9 cellular contexts compared by ENCODE assay signal in the genomic region with DNA sequence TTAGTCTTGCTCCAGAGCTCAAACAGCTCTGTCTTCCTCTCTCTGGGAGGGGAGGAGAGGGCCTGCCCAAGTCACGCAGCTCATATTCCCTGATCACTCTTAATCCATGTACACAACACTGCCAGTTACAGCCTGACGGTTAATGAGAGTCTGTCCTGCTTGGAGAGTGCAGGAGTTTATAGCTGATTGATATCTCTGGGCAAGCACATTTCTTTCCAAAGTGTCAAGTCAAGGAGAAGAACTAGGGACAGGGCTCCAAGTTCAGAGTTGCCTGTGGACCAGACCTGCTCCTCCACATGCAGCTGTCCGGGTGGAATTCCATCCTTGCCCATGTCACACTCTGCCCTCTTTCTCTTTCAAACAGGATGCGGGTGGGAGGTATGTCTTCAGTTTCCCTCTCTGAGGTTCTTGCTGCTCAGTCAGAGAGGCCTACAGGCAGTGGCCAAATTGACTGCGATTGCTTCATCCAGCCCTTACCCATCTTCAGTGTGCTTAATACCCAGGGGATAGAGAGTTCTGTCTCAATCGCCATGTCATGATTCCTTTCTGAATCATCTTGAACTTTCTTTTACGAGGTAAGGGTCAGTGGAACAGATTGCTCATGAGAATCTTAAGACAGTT. TPM values are rescaled to one million over a fixed set of nuclear protein-coding genes. Genes with fewer than 3 reads are reported as not detected.
DNase-seq lines count a peak whose midpoint lies in the region; ATAC-seq and TF ChIP-seq lines count a peak whose summit lies in the region.
"Had no signal": no experiment of that assay in that cellular context is flagged by ENCODE, and none has a peak within 500 bp of the region (broad histone marks: within the 10 kb centered on the region; RNA-seq: fewer than 3 reads in every experiment).

No MANE protein-coding gene starts in this region.

- no peak overlapping the region for H2AFZ ChIP-seq in smooth muscle cell (ENCODE audit: low read depth)

- no peaks in the 10 kb centered on the region for H3K36me3 Mint-ChIP-seq in activated naive CD4-positive, alpha-beta T cell treated with anti-CD3 and anti-CD28 coated beads, Interleukin-2, amount 10 ng/mL, durations not matched to agents 7 days and 5 days

- H3K27ac Mint-ChIP-seq in activated naive CD4-positive, alpha-beta T cell treated with anti-CD3 and anti-CD28 coated beads, Interleukin-2, amount 10 ng/mL, durations not matched to agents 7 days and 5 days, result no peak overlapping the region
- H3K27ac Mint-ChIP-seq: activated CD4-positive, alpha-beta T cell treated with anti-CD3 and anti-CD28 coated beads, Interleukin-2, amount 10 ng/mL, durations not matched to agents 7 days and 5 days had no signal

- TF ChIP-seq POLR2A in Peyer's patch (IDR thresholded peaks at IDR 0.05), result no peak

- no peaks in the 10 kb centered on the region for H4K20me1 ChIP-seq in smooth muscle cell (ENCODE audit: low read depth)

- 13% methylated on average over 7 of the region's 7 CpGs for WGBS in smooth muscle cell (ENCODE audit: low lambda C conversion rate)

- H3K27ac ChIP-seq in Peyer's patch (peak overlapping the region in 3 of 4 donors; percentile 17 to 61 (median 52)), smooth muscle cell (ENCODE audit: low read depth) (peak overlapping the region; percentile 80)

- no peak overlapping the region for H3K4me3 ChIP-seq in Peyer's patch
- no peak overlapping the region for H3K4me3 ChIP-seq in smooth muscle cell

- no peak overlapping the region for H3K4me3 Mint-ChIP-seq in activated naive CD4-positive, alpha-beta T cell treated with anti-CD3 and anti-CD28 coated beads, Interleukin-2, amount 10 ng/mL, durations not matched to agents 7 days and 5 days
- H3K4me3 Mint-ChIP-seq: activated CD4-positive, alpha-beta T cell treated with anti-CD3 and anti-CD28 coated beads, Interleukin-2, amount 10 ng/mL, durations not matched to agents 7 days and 5 days had no signal

- ATAC-seq in GM21526 (IDR thresholded peaks at IDR 0.05; ENCODE audit: low FRiP score, unreplicated experiment) (no peak), GM19463 (IDR thresholded peaks at IDR 0.05; ENCODE audit: unreplicated experiment) (no peak)

- no peaks in the 10 kb centered on the region for H3K9me3 Mint-ChIP-seq in activated naive CD4-positive, alpha-beta T cell treated with anti-CD3 and anti-CD28 coated beads, Interleukin-2, amount 10 ng/mL, durations not matched to agents 7 days and 5 days
- H3K9me3 Mint-ChIP-seq: activated CD4-positive, alpha-beta T cell treated with anti-CD3 and anti-CD28 coated beads, Interleukin-2, amount 10 ng/mL, durations not matched to agents 7 days and 5 days had no signal

- H3K4me1 Mint-ChIP-seq in activated naive CD4-positive, alpha-beta T cell treated with anti-CD3 and anti-CD28 coated beads, Interleukin-2, amount 10 ng/mL, durations not matched to agents 7 days and 5 days, result no peaks in the 10 kb centered on the region
- H3K4me1 Mint-ChIP-seq: activated CD4-positive, alpha-beta T cell treated with anti-CD3 and anti-CD28 coated beads, Interleukin-2, amount 10 ng/mL, durations not matched to agents 7 days and 5 days had no signal

- H3K27me3 ChIP-seq in Peyer's patch (no peaks in the 10 kb centered on the region), smooth muscle cell (ENCODE audit: low read depth) (no peaks in the 10 kb centered on the region)

- H3K36me3 ChIP-seq in Peyer's patch (no peaks in the 10 kb centered on the region), smooth muscle cell (ENCODE audit: low read depth) (no peaks in the 10 kb centered on the region)

- CTCF ChIA-PET in activated naive CD4-positive, alpha-beta T cell treated with anti-CD3 and anti-CD28 coated beads, Interleukin-2, amount 10 ng/mL, durations not matched to agents 7 days and 5 days (lab: Charles Lee), result interaction anchor here (0.7 to 1.6 kb wide), 3 partner anchors 10 to 114 kb away, joined by 4 read pairs; no protein-coding TSS in a partner anchor

- peaks cover 7% of the 10 kb centered on the region for H3F3A ChIP-seq in smooth muscle cell (ENCODE audit: low read depth)

- H3K79me2 ChIP-seq in smooth muscle cell (ENCODE audit: low read depth), result no peaks in the 10 kb centered on the region

- no peaks in the 10 kb centered on the region for H3K9me3 ChIP-seq in Peyer's patch
- H3K9me3 ChIP-seq in smooth muscle cell (replicated peaks; ENCODE audit: low read depth), result no peaks in the 10 kb centered on the region

- peak overlapping the region; percentile 15 for H3K4me2 ChIP-seq in smooth muscle cell

- TF ChIP-seq CTCF in Peyer's patch (IDR thresholded peaks at IDR 0.05) (no peak), smooth muscle cell (IDR thresholded peaks at IDR 0.05; ENCODE audit: borderline replicate concordance, insufficient read depth, poor library complexity, severe bottlenecking) (no peak)

- H3K9ac ChIP-seq in smooth muscle cell (ENCODE audit: low read depth), result peak overlapping the region; percentile 2

- peaks cover 0 to 3% (median 0%) of the 10 kb centered on the region in 4 donors for H3K4me1 ChIP-seq in Peyer's patch
- H3K4me1 ChIP-seq in smooth muscle cell (ENCODE audit: low read depth), result peaks cover 6% of the 10 kb centered on the region

- peaks cover 71% of the 10 kb centered on the region for H3K27me3 Mint-ChIP-seq in activated naive CD4-positive, alpha-beta T cell treated with anti-CD3 and anti-CD28 coated beads, Interleukin-2, amount 10 ng/mL, durations not matched to agents 7 days and 5 days

- DNase-seq in GM04504 (ENCODE audit: low read depth), result peak; percentile 98
- peak in 1 of 3 donors; percentile 49 for DNase-seq in Peyer's patch
- DNase-seq in glomerular visceral epithelial cell (ENCODE audit: extremely low spot score), result peak; percentile 8
- peak; percentile 41 for DNase-seq in smooth muscle cell (lab: John Stamatoyannopoulos, UW; ENCODE audit: unreplicated experiment)
- DNase-seq in activated naive CD4-positive, alpha-beta T cell treated with anti-CD3 and anti-CD28 coated beads, Interleukin-2, amount 50 U/mL, for 16 hours, result no peak
- no peak for DNase-seq in activated naive CD4-positive, alpha-beta T cell treated with anti-CD3 and anti-CD28 coated beads, Interleukin-2, amount 10 ng/mL, durations not matched to agents 7 days and 5 days
- DNase-seq: activated CD4-positive, alpha-beta T cell treated with anti-CD3 and anti-CD28 coated beads, Interleukin-2, amount 10 ng/mL, durations not matched to agents 7 days and 5 days had no signal

RNA-seq across cellular contexts. Expression of gene GALNT12, which starts 54.5 kb away (rescaled TPM):
- 100 to 1,000 TPM in 2 of 4 donors, 10 to 100 TPM in 2; 73.6 to 118 (median 93.0) TPM for total RNA-seq in Peyer's patch
- 1.7 and 2.6 TPM in 2 replicates for total RNA-seq in smooth muscle cell
- polyA plus RNA-seq in smooth muscle cell, result 2.9 and 4.0 TPM in 2 replicates

Comparison
In these comparisons a context has a peak if more than half of its experiments do, and no peak if none do; other contexts are left out.
1. DNase-seq: peak in GM04504 (single experiment), glomerular visceral epithelial cell (single experiment) and smooth muscle cell (single experiment); none in activated naive CD4-positive, alpha-beta T cell treated with anti-CD3 and anti-CD28 coated beads, Interleukin-2, amount 50 U/mL, for 16 hours (single experiment) and activated naive CD4-positive, alpha-beta T cell treated with anti-CD3 and anti-CD28 coated beads, Interleukin-2, amount 10 ng/mL, durations not matched to agents 7 days and 5 days (single experiment).
2. RNA of gene GALNT12, which starts 54.5 kb away (total RNA-seq): 73.6 to 118 TPM in Peyer's patch; 1.7 to 2.6 TPM in smooth muscle cell; every median in the first group is over 10 times any median in the second.